ENCODE assay signal across 8 cellular contexts in genomic region chr22:32473388-32473952, GRCh38. TPM values are rescaled to one million over a fixed set of nuclear protein-coding genes. Genes with fewer than 3 reads are reported as not detected.
DNase-seq lines count a peak whose midpoint lies in the region; ATAC-seq and TF ChIP-seq lines count a peak whose summit lies in the region.

No MANE protein-coding gene starts in this region.

- H3K56ac ChIP-seq in mesendoderm (ENCODE audit: low read length): peak overlapping the region; percentile 97

- H2BK5ac ChIP-seq in mesendoderm (ENCODE audit: low read length): no peak overlapping the region

- H3K4me2 ChIP-seq in mesendoderm (ENCODE audit: low read length): no peak overlapping the region

- DNase-seq in AG10803 (ENCODE audit: low read depth): peak; percentile 68
- peak; percentile 34 for DNase-seq in NCI-H2196 (lab: John Stamatoyannopoulos, UW; ENCODE audit: unreplicated experiment)
- DNase-seq in activated CD4-positive, alpha-beta T cell treated with anti-CD3 and anti-CD28 coated beads for 4 hours: peak; percentile 11 to 52
- peak; percentile 47 to 49 (median 47) for DNase-seq in effector memory CD8-positive, alpha-beta T cell
- DNase-seq in mesendoderm: peak; percentile 80

- ATAC-seq in GM18858 (IDR thresholded peaks at IDR 0.05; ENCODE audit: unreplicated experiment) (peak; percentile 31), GM19324 (IDR thresholded peaks at IDR 0.05; ENCODE audit: low FRiP score, unreplicated experiment) (no peak)
- peak; percentile 10 for ATAC-seq in effector memory CD8-positive, alpha-beta T cell (replicated peaks)

- H3K4ac ChIP-seq in mesendoderm (ENCODE audit: low read depth, low read length): no peak overlapping the region

- H3K36me3 ChIP-seq in mesendoderm (ENCODE audit: control insufficient read depth, insufficient read depth, low read length) (no peaks in the 10 kb centered on the region), subcutaneous abdominal adipose tissue (ENCODE audit: control insufficient read depth in 5 of 5, insufficient read depth in 5 of 5, low read length in 5 of 5) (no peaks in the 10 kb centered on the region)

- H3K27me3 ChIP-seq in mesendoderm (ENCODE audit: insufficient read depth, low read length, poor library complexity): no peaks in the 10 kb centered on the region
- H3K27me3 ChIP-seq in subcutaneous abdominal adipose tissue (ENCODE audit: control insufficient read depth in 5 of 5, insufficient read depth in 4 of 5, low read length in 5 of 5): peaks cover 0 to 7% (median 0%) of the 10 kb centered on the region in 5 donors

- peak overlapping the region in 1 of 2 donors; percentile 91 for H3K4me3 Mint-ChIP-seq in effector memory CD8-positive, alpha-beta T cell

- no peak overlapping the region for H4K5ac ChIP-seq in mesendoderm (ENCODE audit: low read length)

- H4K8ac ChIP-seq in mesendoderm (ENCODE audit: low read depth, low read length): no peak overlapping the region

- no peaks in the 10 kb centered on the region for H3K9me3 Mint-ChIP-seq in effector memory CD8-positive, alpha-beta T cell

- H3K4me1 Mint-ChIP-seq in effector memory CD8-positive, alpha-beta T cell (ENCODE audit: low read depth in 2 of 2): peaks cover 11 to 20% of the 10 kb centered on the region in 2 donors

- H3K27ac ChIP-seq in mesendoderm (ENCODE audit: low read depth, low read length) (no peak overlapping the region), subcutaneous abdominal adipose tissue (ENCODE audit: low read depth, low read length) (no peak overlapping the region)

- H3K18ac ChIP-seq in mesendoderm (ENCODE audit: low read length): no peak overlapping the region

- peak overlapping the region; percentile 7 for H2AK5ac ChIP-seq in mesendoderm (ENCODE audit: low read length)

- TF ChIP-seq CTCF in AG10803 (conservative IDR thresholded peaks at IDR 0.05; ENCODE audit: low read length): peak; percentile 80

- peaks cover 11% of the 10 kb centered on the region for H3K79me1 ChIP-seq in mesendoderm (ENCODE audit: low read length)

- H3K9ac ChIP-seq in mesendoderm (ENCODE audit: low read length) (no peak overlapping the region), subcutaneous abdominal adipose tissue (ENCODE audit: low read length in 5 of 5) (peak overlapping the region in 3 of 5 donors; percentile 16 to 96 (median 40))

- H3K9me3 ChIP-seq in subcutaneous abdominal adipose tissue (ENCODE audit: control insufficient read depth in 5 of 5, low read length in 5 of 5): no peaks in the 10 kb centered on the region

- H3K4me1 ChIP-seq in mesendoderm (ENCODE audit: control insufficient read depth, low read depth, low read length) (no peaks in the 10 kb centered on the region), subcutaneous abdominal adipose tissue (ENCODE audit: control insufficient read depth in 5 of 5, insufficient read depth in 5 of 5, low read length in 5 of 5) (peaks cover 0 to 32% (median 28%) of the 10 kb centered on the region in 5 donors)

- no peak overlapping the region for H3K23ac ChIP-seq in mesendoderm (ENCODE audit: low read length)

- peak overlapping the region; percentile 88 to 92 for H3K27ac Mint-ChIP-seq in effector memory CD8-positive, alpha-beta T cell

- H2BK120ac ChIP-seq in mesendoderm (ENCODE audit: low read depth, low read length): no peak overlapping the region

- peak overlapping the region; percentile 87 for H3K4me3 ChIP-seq in AG10803 (ENCODE audit: low read length)
- H3K4me3 ChIP-seq in mesendoderm (ENCODE audit: low read length): no peak overlapping the region
- peak overlapping the region in 4 of 5 donors; percentile 41 to 87 (median 86) for H3K4me3 ChIP-seq in subcutaneous abdominal adipose tissue (ENCODE audit: low read depth in 1 of 5, low read length in 5 of 5)

- no peak overlapping the region for H2BK15ac ChIP-seq in mesendoderm (replicated peaks; ENCODE audit: low read depth)

- peaks cover 18% of the 10 kb centered on the region for H3K79me2 ChIP-seq in mesendoderm (ENCODE audit: control insufficient read depth, insufficient read depth, low read length)

- peaks cover 0 to 5% of the 10 kb centered on the region in 2 donors for H3K27me3 Mint-ChIP-seq in effector memory CD8-positive, alpha-beta T cell

- peaks cover 15% of the 10 kb centered on the region for H3K36me3 Mint-ChIP-seq in effector memory CD8-positive, alpha-beta T cell (ENCODE audit: insufficient read depth)

- no CpG with 5 or more reads among the region's 6 CpGs for whole genome bisulfite sequencing in mesendoderm (ENCODE audit: extremely low coverage, insufficient coverage, low lambda C conversion rate)

RNA-seq across cellular contexts. Expression of gene FBXO7, which starts 1.1 kb away (rescaled TPM):
- 53.6 TPM for polyA plus RNA-seq in mesendoderm (2013, experiment 1 of 2)
- polyA plus RNA-seq in mesendoderm (2013, experiment 2 of 2): 53.9 TPM

RNA-seq across cellular contexts. Expression of gene BPIFC, which starts 9.2 kb away (rescaled TPM):
- polyA plus RNA-seq in mesendoderm (2013, experiment 1 of 2): not detected
- not detected for polyA plus RNA-seq in mesendoderm (2013, experiment 2 of 2)
